ENCODE assay signal across 14 cellular contexts in genomic region chr4:169438057-169438480, GRCh38.
DNase-seq lines count a peak whose midpoint lies in the region; ATAC-seq, FAIRE-seq and TF ChIP-seq lines count a peak whose summit lies in the region.
"Had no signal": no experiment of that assay in that cellular context is flagged by ENCODE, and none has a peak within 500 bp of the region (broad histone marks: within the 10 kb centered on the region; RNA-seq: fewer than 3 reads in every experiment).

No MANE protein-coding gene starts in this region.

- peaks cover 23% of the 10 kb centered on the region for H3K4me1 ChIP-seq in A549

- no peak for DNase-seq in A549 (ENCODE audit: low read depth in 1 of 2, low spot score in 1 of 2)
- DNase-seq in activated CD4-positive, alpha-beta T cell treated with anti-CD3 and anti-CD28 coated beads for 1 hour = no peak
- DNase-seq in MV-4-11 (lab: John Stamatoyannopoulos, UW) = no peak
- DNase-seq in Right ventricle myocardium inferior (ENCODE audit: missing footprints) = no peak
- DNase-seq in medulla oblongata (ENCODE audit: extremely low spot score) = no peak
- DNase-seq: 8988T; activated CD8-positive, alpha-beta T cell treated with anti-CD3 and anti-CD28 coated beads for 36 hours; effector CD8-positive, alpha-beta T cell; NCI-H2227 treated with DMSO at 0.1 percent for 48 hours; SK-N-SH had no signal

- no peak overlapping the region for H3K4me3 ChIP-seq in A549
- H3K4me3 ChIP-seq: skin epidermis had no signal

- H3K27ac ChIP-seq in A549 = 0 out of 6 replicates have a peak overlapping the region, but pooled peaks of 1 of the 2 experiments have one; percentile 49

- no peak for ATAC-seq in A549
- peak; percentile 46 for ATAC-seq in GM19395 (IDR thresholded peaks at IDR 0.05; ENCODE audit: unreplicated experiment)
- peak; percentile 36 for ATAC-seq in HG02840 (IDR thresholded peaks at IDR 0.05; ENCODE audit: low FRiP score, unreplicated experiment)
- peak; percentile 30 for ATAC-seq in HG03521 (IDR thresholded peaks at IDR 0.05; ENCODE audit: unreplicated experiment)
- no peak for ATAC-seq in Right ventricle myocardium inferior
- ATAC-seq: activated CD8-positive, alpha-beta T cell treated with anti-CD3 and anti-CD28 coated beads for 36 hours had no signal

- no peak for FAIRE-seq in A549 (lab: Jason Lieb, UNC)

- no peak for TF ChIP-seq EP300 in A549 (IDR thresholded peaks at IDR 0.05)

- CTCF ChIA-PET in A549 (lab: Yijun Ruan, JAX) = no interaction called here

- TF ChIP-seq CTCF in A549 (IDR thresholded peaks at IDR 0.05) = no peak

- intact Hi-C loops in Right ventricle myocardium inferior (cut with DNase I) = no loop called here

- H3K4me2 ChIP-seq in A549 = peak overlapping the region; percentile 61
- H3K4me2 ChIP-seq: SK-N-SH had no signal

- H3K9me3 ChIP-seq in A549 = no peaks in the 10 kb centered on the region

- 24% methylated on average over 2 of the region's 2 CpGs for WGBS in A549 (ENCODE audit: missing lambda C conversion rate)

- no peak for TF ChIP-seq POLR2A in A549 (IDR thresholded peaks at IDR 0.05; ENCODE audit: low read length)

- POLR2A ChIA-PET in A549 (lab: Yijun Ruan, JAX) = no interaction called here

- TF ChIP-seq RAD21 in A549 (conservative IDR thresholded peaks at IDR 0.05 in 1 of 2, IDR thresholded peaks at IDR 0.05 in 1 of 2) = no peak

TF ChIP-seq in A549, 52 proteins besides CTCF, POLR2A, EP300 and RAD21:
- TF ChIP-seq EHF (CRISPR knock-in tag; IDR thresholded peaks at IDR 0.05) = no peak
- no peak for TF ChIP-seq MYC (IDR thresholded peaks at IDR 0.05; ENCODE audit: borderline replicate concordance, low read length)
- no peak for TF ChIP-seq HDAC2 (IDR thresholded peaks at IDR 0.05)
- no peak for TF ChIP-seq KDM1A (IDR thresholded peaks at IDR 0.05; ENCODE audit: low read depth)
- no peak for TF ChIP-seq RARB (CRISPR knock-in tag; IDR thresholded peaks at IDR 0.05)
- no peak for TF ChIP-seq RFX5 (IDR thresholded peaks at IDR 0.05)
- no peak for TF ChIP-seq ZC3H11A (IDR thresholded peaks at IDR 0.05)
- no peak for TF ChIP-seq USF2 (IDR thresholded peaks at IDR 0.05)
- no peak for TF ChIP-seq NFE2L2 (conservative IDR thresholded peaks at IDR 0.05; ENCODE audit: low read length)
- TF ChIP-seq KDM5A (IDR thresholded peaks at IDR 0.05) = no peak
- TF ChIP-seq CHD2 (IDR thresholded peaks at IDR 0.05; ENCODE audit: low read length, partially characterized antibody) = no peak
- TF ChIP-seq, protein P1, sequence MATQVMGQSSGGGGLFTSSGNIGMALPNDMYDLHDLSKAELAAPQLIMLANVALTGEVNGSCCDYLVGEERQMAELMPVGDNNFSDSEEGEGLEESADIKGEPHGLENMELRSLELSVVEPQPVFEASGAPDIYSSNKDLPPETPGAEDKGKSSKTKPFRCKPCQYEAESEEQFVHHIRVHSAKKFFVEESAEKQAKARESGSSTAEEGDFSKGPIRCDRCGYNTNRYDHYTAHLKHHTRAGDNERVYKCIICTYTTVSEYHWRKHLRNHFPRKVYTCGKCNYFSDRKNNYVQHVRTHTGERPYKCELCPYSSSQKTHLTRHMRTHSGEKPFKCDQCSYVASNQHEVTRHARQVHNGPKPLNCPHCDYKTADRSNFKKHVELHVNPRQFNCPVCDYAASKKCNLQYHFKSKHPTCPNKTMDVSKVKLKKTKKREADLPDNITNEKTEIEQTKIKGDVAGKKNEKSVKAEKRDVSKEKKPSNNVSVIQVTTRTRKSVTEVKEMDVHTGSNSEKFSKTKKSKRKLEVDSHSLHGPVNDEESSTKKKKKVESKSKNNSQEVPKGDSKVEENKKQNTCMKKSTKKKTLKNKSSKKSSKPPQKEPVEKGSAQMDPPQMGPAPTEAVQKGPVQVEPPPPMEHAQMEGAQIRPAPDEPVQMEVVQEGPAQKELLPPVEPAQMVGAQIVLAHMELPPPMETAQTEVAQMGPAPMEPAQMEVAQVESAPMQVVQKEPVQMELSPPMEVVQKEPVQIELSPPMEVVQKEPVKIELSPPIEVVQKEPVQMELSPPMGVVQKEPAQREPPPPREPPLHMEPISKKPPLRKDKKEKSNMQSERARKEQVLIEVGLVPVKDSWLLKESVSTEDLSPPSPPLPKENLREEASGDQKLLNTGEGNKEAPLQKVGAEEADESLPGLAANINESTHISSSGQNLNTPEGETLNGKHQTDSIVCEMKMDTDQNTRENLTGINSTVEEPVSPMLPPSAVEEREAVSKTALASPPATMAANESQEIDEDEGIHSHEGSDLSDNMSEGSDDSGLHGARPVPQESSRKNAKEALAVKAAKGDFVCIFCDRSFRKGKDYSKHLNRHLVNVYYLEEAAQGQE (IDR thresholded peaks at IDR 0.05) = no peak
- TF ChIP-seq HES2 (IDR thresholded peaks at IDR 0.05) = no peak
- TF ChIP-seq HOXB13 (CRISPR knock-in tag; IDR thresholded peaks at IDR 0.05; ENCODE audit: low read depth) = no peak
- TF ChIP-seq SMC3 (IDR thresholded peaks at IDR 0.05) = no peak
- TF ChIP-seq ESRRA (IDR thresholded peaks at IDR 0.05; ENCODE audit: borderline replicate concordance, low read length) = no peak
- no peak for TF ChIP-seq RCOR1 (IDR thresholded peaks at IDR 0.05; ENCODE audit: low read depth, low read length)
TF ChIP-seq in A549: peak in this region for 0.

Comparison
In these comparisons a context has a peak if more than half of its experiments do, and no peak if none do; other contexts are left out.
1. ATAC-seq: peak in GM19395 (single experiment), HG02840 (single experiment) and HG03521 (single experiment); none in A549 (0 of 2) and Right ventricle myocardium inferior (single experiment).